18 cellular contexts compared by ENCODE assay signal in the genomic region with DNA sequence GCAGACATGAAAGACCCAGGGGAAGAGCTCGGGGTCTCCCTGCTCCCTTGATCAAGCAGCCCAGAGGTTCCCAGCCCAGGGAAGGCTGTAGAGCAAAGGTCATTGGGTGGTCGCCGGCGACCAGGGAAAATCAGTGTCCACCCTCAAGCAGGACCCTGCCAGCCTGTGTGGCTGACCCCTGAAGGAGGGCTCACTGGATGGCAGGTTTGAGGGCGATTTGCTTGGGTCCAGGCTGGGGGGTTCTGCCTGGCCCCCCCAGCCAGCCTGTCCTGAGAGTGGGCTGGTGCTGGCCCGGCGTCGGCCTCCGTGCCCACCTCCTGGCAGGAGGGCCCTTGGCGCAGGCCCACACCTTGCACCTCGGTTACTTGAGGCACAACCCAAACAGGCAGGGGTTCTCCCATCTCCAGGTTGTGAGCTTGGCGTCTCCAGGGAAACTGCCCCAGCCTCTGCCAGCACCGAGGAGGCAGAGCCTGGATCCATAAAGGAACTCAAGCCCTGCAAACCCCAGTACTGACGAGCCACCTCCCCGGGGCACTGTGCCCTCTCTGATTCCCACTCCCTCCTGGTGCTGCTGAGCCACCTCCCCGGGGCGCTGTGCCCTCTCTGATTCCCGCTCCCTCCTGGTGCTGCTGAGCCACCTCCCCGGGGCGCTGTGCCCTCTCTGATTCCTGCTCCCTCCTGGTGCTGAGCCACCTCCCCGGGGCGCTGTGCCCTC.
"Had no signal": no experiment of that assay in that cellular context is flagged by ENCODE, and none has a peak within 500 bp of the region (broad histone marks: within the 10 kb centered on the region; RNA-seq: fewer than 3 reads in every experiment).

No MANE protein-coding gene starts in this region.

- DNase-seq: activated CD4-positive, alpha-beta T cell treated with anti-CD3 and anti-CD28 coated beads for 36 hours; activated CD4-positive, alpha-beta T cell treated with anti-CD3 and anti-CD28 coated beads, Interleukin-2, amount 50 U/mL, for 4 hours; activated gamma-delta T cell treated with Interleukin-2 at 50 U/mL for 16 hours; activated T-cell treated with anti-CD3 and anti-CD28 coated beads for 4 hours; aorta; caudate nucleus; effector memory CD4-positive, alpha-beta T cell; foreskin keratinocyte; immature natural killer cell; left ventricle myocardium superior; occipital lobe; stimulated activated CD4-positive, alpha-beta T cell treated with anti-CD3 and anti-CD28 coated beads, Interleukin-4, amount 100 ng/mL, for 24 hours; stimulated activated naive CD8-positive, alpha-beta T cell treated with anti-CD3 and anti-CD28 coated beads, Interleukin-15, Interleukin-2, amounts not matched to agents 100 U/mL and 50 U/mL, for 24 hours; T-helper 9 cell; upper lobe of left lung had no signal

- ATAC-seq: activated CD4-positive, alpha-beta T cell treated with anti-CD3 and anti-CD28 coated beads for 36 hours; foreskin keratinocyte; left ventricle myocardium superior; stimulated activated naive CD8-positive, alpha-beta T cell treated with anti-CD3 and anti-CD28 coated beads, Interleukin-15, Interleukin-2, amounts not matched to agents 100 U/mL and 50 U/mL, for 24 hours had no signal

- H3K27ac Mint-ChIP-seq: activated CD4-positive, alpha-beta T cell treated with anti-CD3 and anti-CD28 coated beads for 36 hours; activated naive CD4-positive, alpha-beta T cell treated with anti-CD3 and anti-CD28 coated beads, Interleukin-2, amount 50 U/mL, for 24 hours; immature natural killer cell; natural killer cell treated with Interleukin-12 subunit alpha and Interleukin-12 subunit beta and Interleukin-15 and Interleukin-18, amount 100 ng/mL, for 72 hours had no signal

- H3K36me3 Mint-ChIP-seq: activated naive CD4-positive, alpha-beta T cell treated with anti-CD3 and anti-CD28 coated beads, Interleukin-2, amount 50 U/mL, for 24 hours; brain; immature natural killer cell; natural killer cell treated with Interleukin-12 subunit alpha and Interleukin-12 subunit beta and Interleukin-15 and Interleukin-18, amount 100 ng/mL, for 72 hours had no signal

- H3K36me3 ChIP-seq: upper lobe of left lung had no signal

- H3K4me1 ChIP-seq: foreskin keratinocyte, upper lobe of left lung had no signal

- H3K4me3 Mint-ChIP-seq: activated CD4-positive, alpha-beta T cell treated with anti-CD3 and anti-CD28 coated beads for 36 hours; activated naive CD4-positive, alpha-beta T cell treated with anti-CD3 and anti-CD28 coated beads, Interleukin-2, amount 50 U/mL, for 24 hours; brain; immature natural killer cell; natural killer cell treated with Interleukin-12 subunit alpha and Interleukin-12 subunit beta and Interleukin-15 and Interleukin-18, amount 100 ng/mL, for 72 hours had no signal

- H3K4me1 Mint-ChIP-seq: activated CD4-positive, alpha-beta T cell treated with anti-CD3 and anti-CD28 coated beads for 36 hours; activated naive CD4-positive, alpha-beta T cell treated with anti-CD3 and anti-CD28 coated beads, Interleukin-2, amount 50 U/mL, for 24 hours; immature natural killer cell had no signal

- H3K4me3 ChIP-seq: upper lobe of left lung had no signal

- H3K9me3 Mint-ChIP-seq: activated naive CD4-positive, alpha-beta T cell treated with anti-CD3 and anti-CD28 coated beads, Interleukin-2, amount 50 U/mL, for 24 hours; immature natural killer cell; natural killer cell treated with Interleukin-12 subunit alpha and Interleukin-12 subunit beta and Interleukin-15 and Interleukin-18, amount 100 ng/mL, for 72 hours had no signal

- H3K27me3 ChIP-seq: foreskin keratinocyte had no signal

- H3K9me3 ChIP-seq: upper lobe of left lung had no signal

- H3K27ac ChIP-seq: foreskin keratinocyte, upper lobe of left lung had no signal
